12 cellular contexts compared by ENCODE assay signal in the genomic region with DNA sequence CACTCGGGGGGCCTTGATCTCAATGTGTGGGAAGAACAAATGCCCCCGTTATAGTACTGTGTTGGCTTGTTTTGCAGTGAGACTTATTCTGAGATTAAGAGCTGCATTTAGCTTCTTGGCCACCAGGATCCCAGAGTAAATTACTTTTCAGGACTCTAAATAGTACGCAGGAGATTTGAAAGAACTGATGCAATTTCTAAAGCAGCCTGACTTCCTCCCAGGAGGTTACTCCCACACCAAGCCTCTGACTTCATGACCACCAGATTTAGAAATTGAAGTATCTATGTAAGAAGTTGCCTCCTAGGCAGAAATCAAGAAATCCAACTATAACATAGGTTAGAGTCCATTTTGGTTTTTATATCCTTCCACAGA.
DNase-seq lines count a peak whose midpoint lies in the region; ATAC-seq, FAIRE-seq and TF ChIP-seq lines count a peak whose summit lies in the region.
"Had no signal": no experiment of that assay in that cellular context is flagged by ENCODE, and none has a peak within 500 bp of the region (broad histone marks: within the 10 kb centered on the region; RNA-seq: fewer than 3 reads in every experiment).

No MANE protein-coding gene starts in this region.

- no peaks in the 10 kb centered on the region for H4K20me1 ChIP-seq in K562 (replicated peaks; ENCODE audit: control insufficient read depth, insufficient read depth, low read length)

- in situ Hi-C loops in K562 (cut with MboI) = no loop called here

- H3K27ac Mint-ChIP-seq in mesothelial cell of epicardium = peak overlapping the region; percentile 57
- H3K27ac Mint-ChIP-seq: CD8-positive, alpha-beta memory T cell had no signal

- H3K9ac ChIP-seq in HUES48 (ENCODE audit: low read depth, low read length) = no peak overlapping the region
- H3K9ac ChIP-seq in K562 (ENCODE audit: insufficient read depth in 1 of 2, low read depth in 2 of 2, low read length in 2 of 2) = no peak overlapping the region

- no TSS peak for BruUV-seq in K562 (replicated peaks; lab: Mats Ljungman, UMichigan)

- CTCF ChIA-PET in K562 (lab: Yijun Ruan, JAX; ENCODE audit: low intra/inter-chr PET ratio) = no interaction called here

- DNase-seq in CD1c-positive myeloid dendritic cell (ENCODE audit: extremely low spot score) (peak; percentile 81), K562 (ENCODE audit: extremely low read depth in 1 of 4, low spot score in 3 of 4) (no peak), mesothelial cell of epicardium (ENCODE audit: low spot score in 2 of 2, unreplicated experiment in 2 of 2) (no peak), dorsolateral prefrontal cortex (no peak), NCI-H2227 treated with DMSO at 0.1 percent for 48 hours (lab: John Stamatoyannopoulos, UW) (no peak), mesenteric fat pad (ENCODE audit: low spot score) (no peak)
- DNase-seq: activated CD4-positive, CD25-positive, alpha-beta regulatory T cell; CD8-positive, alpha-beta memory T cell; NCI-H446 had no signal

- H3K36me3 ChIP-seq in HUES48 (ENCODE audit: control insufficient read depth, insufficient read depth, low read length) (peaks cover 7% of the 10 kb centered on the region; the same call in 1 of the 2 replicates), K562 (ENCODE audit: control insufficient read depth, insufficient read depth, low read length) (no peaks in the 10 kb centered on the region)

- TF ChIP-seq CTCF in K562 (IDR thresholded peaks at IDR 0.05 in 2 of 3, conservative IDR thresholded peaks at IDR 0.05 in 1 of 3; ENCODE audit: insufficient read depth in 2 of 3, low read depth in 1 of 3, low read length in 3 of 3) (no peak), mesothelial cell of epicardium (IDR thresholded peaks at IDR 0.05; ENCODE audit: unreplicated experiment) (no peak), dorsolateral prefrontal cortex (IDR thresholded peaks at IDR 0.05 in 54 of 56, conservative IDR thresholded peaks at IDR 0.05 in 2 of 56; ENCODE audit: low read depth in 1 of 56, partially characterized antibody in 56 of 56) (no peak)

- no peak overlapping the region for H2AFZ ChIP-seq in K562 (ENCODE audit: low read depth, low read length)

- H3K9me3 ChIP-seq in HUES48 (ENCODE audit: control insufficient read depth, insufficient read depth, low read length) (no peaks in the 10 kb centered on the region), K562 (replicated peaks; ENCODE audit: control insufficient read depth, insufficient read depth, low read depth, low read length) (no peaks in the 10 kb centered on the region)

- H3K4me3 Mint-ChIP-seq in mesothelial cell of epicardium = no peak overlapping the region
- H3K4me3 Mint-ChIP-seq: CD8-positive, alpha-beta memory T cell had no signal

- no peak for TF ChIP-seq RAD21 in K562 (CRISPR knock-in tag; conservative IDR thresholded peaks at IDR 0.05 in 1 of 2, IDR thresholded peaks at IDR 0.05 in 1 of 2)

- H3K79me2 ChIP-seq in K562 (ENCODE audit: control insufficient read depth, insufficient read depth, low read length) = no peaks in the 10 kb centered on the region

- H3K4me1 ChIP-seq in HUES48 (ENCODE audit: control insufficient read depth, insufficient read depth, low read length) (no peaks in the 10 kb centered on the region), K562 (replicated peaks in 1 of 2; ENCODE audit: control insufficient read depth in 2 of 2, insufficient read depth in 2 of 2, low read length in 2 of 2) (peaks cover 0 to 9% of the 10 kb centered on the region in 2 experiments; a peak in 3 of 5 replicates)

- ATAC-seq in K562 = peak; percentile 86
- no peak for ATAC-seq in GM21526 (IDR thresholded peaks at IDR 0.05; ENCODE audit: low FRiP score, unreplicated experiment)

- no peak overlapping the region for H3K4me3 ChIP-seq in HUES48 (ENCODE audit: low read depth, low read length)
- H3K4me3 ChIP-seq in K562 = no peak overlapping the region
- no peak overlapping the region for H3K4me3 ChIP-seq in dorsolateral prefrontal cortex
- H3K4me3 ChIP-seq: skin epidermis had no signal

- intact Hi-C loops in K562 (cut with micrococcal nuclease) = no loop called here
- intact Hi-C loops in dorsolateral prefrontal cortex (cut with DNase I) = no loop called here

- FAIRE-seq in K562 (lab: Jason Lieb, UNC) = no peak

- H3K27me3 ChIP-seq in HUES48 (ENCODE audit: control insufficient read depth, insufficient read depth, low read length) (no peaks in the 10 kb centered on the region), K562 (ENCODE audit: control insufficient read depth in 2 of 2, insufficient read depth in 2 of 2, low read length in 2 of 2) (no peaks in the 10 kb centered on the region), dorsolateral prefrontal cortex (no peaks in the 10 kb centered on the region)

- H3K9me1 ChIP-seq in K562 (ENCODE audit: control insufficient read depth, insufficient read depth, low read length) = no peaks in the 10 kb centered on the region

- H3K27ac ChIP-seq in HUES48 (ENCODE audit: low read depth, low read length) (peak overlapping the region; percentile 6), K562 (ENCODE audit: extremely low read depth, low read depth, low read length) (no peak overlapping the region), dorsolateral prefrontal cortex (peak overlapping the region in 1 of 59 donors; percentile 13)

- no peak for TF ChIP-seq EP300 in K562 (IDR thresholded peaks at IDR 0.05; ENCODE audit: low read length)

- POLR2A ChIA-PET in K562 (lab: Yijun Ruan, JAX) = interaction anchor here (0.8 kb wide), 1 partner anchor 18 kb away, joined by 3 read pairs; no protein-coding TSS in a partner anchor

- peaks cover 19% of the 10 kb centered on the region for H3K4me1 Mint-ChIP-seq in mesothelial cell of epicardium
- H3K4me1 Mint-ChIP-seq: CD8-positive, alpha-beta memory T cell had no signal

- H3K27me3 Mint-ChIP-seq in mesothelial cell of epicardium (ENCODE audit: low read depth) = no peaks in the 10 kb centered on the region
- H3K27me3 Mint-ChIP-seq: CD8-positive, alpha-beta memory T cell had no signal

- 2% methylated on average over 3 of the region's 3 CpGs for WGBS in K562 (ENCODE audit: insufficient coverage, low coverage, missing lambda C conversion rate)

- peaks cover 17% of the 10 kb centered on the region for H3K36me3 Mint-ChIP-seq in mesothelial cell of epicardium

- TF ChIP-seq POLR2A in K562 (conservative IDR thresholded peaks at IDR 0.05) = no peak

- no peak overlapping the region; the same call in 1 of the 2 replicates for H3K4me2 ChIP-seq in K562 (ENCODE audit: insufficient read depth, low read length)

- no peaks in the 10 kb centered on the region for H3K9me3 Mint-ChIP-seq in mesothelial cell of epicardium
- H3K9me3 Mint-ChIP-seq: CD8-positive, alpha-beta memory T cell had no signal

TF ChIP-seq in K562, 482 proteins besides CTCF, POLR2A, EP300 and RAD21 (continues in another document):
- TF ChIP-seq, protein P1, sequence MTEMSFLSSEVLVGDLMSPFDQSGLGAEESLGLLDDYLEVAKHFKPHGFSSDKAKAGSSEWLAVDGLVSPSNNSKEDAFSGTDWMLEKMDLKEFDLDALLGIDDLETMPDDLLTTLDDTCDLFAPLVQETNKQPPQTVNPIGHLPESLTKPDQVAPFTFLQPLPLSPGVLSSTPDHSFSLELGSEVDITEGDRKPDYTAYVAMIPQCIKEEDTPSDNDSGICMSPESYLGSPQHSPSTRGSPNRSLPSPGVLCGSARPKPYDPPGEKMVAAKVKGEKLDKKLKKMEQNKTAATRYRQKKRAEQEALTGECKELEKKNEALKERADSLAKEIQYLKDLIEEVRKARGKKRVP (CRISPR knock-in tag; IDR thresholded peaks at IDR 0.05) = peak; percentile 85
- TF ChIP-seq CEBPG (CRISPR knock-in tag; IDR thresholded peaks at IDR 0.05) (peak; percentile 91), CEBPG (tag; conservative IDR thresholded peaks at IDR 0.05 in 1 of 2, IDR thresholded peaks at IDR 0.05 in 1 of 2) (peak; percentile 68 to 91), ZNF444 (CRISPR knock-in tag; IDR thresholded peaks at IDR 0.05) (no peak), ZFP36 (IDR thresholded peaks at IDR 0.05; ENCODE audit: low read depth, low read length, partially characterized antibody) (no peak), ATF7 (IDR thresholded peaks at IDR 0.05) (0 out of 2 replicates have a peak, but pooled peaks have one; percentile 26), ZNF589 (CRISPR knock-in tag; IDR thresholded peaks at IDR 0.05; ENCODE audit: low read depth) (0 out of 2 replicates have a peak, but pooled peaks have one; percentile 36), ZC3H8 (IDR thresholded peaks at IDR 0.05) (no peak), KLF6 (CRISPR knock-in tag; IDR thresholded peaks at IDR 0.05; ENCODE audit: borderline replicate concordance) (no peak), GABPA (tag; conservative IDR thresholded peaks at IDR 0.05; ENCODE audit: low read depth) (peak; percentile 74), SPI1 (IDR thresholded peaks at IDR 0.05; ENCODE audit: borderline replicate concordance, low read depth, low read length) (peak; percentile 57; the same call in 1 of the 2 replicates), ZNF584 (CRISPR knock-in tag; IDR thresholded peaks at IDR 0.05; ENCODE audit: low read depth) (peak; percentile 77; the same call in 1 of the 2 replicates), ZBTB43 (CRISPR knock-in tag; IDR thresholded peaks at IDR 0.05) (no peak), NR2C2 (CRISPR knock-in tag; IDR thresholded peaks at IDR 0.05) (no peak), NR2C2 (tag; IDR thresholded peaks at IDR 0.05) (peak; percentile 18; the same call in 1 of the 2 replicates), GABPB1 (CRISPR knock-in tag; IDR thresholded peaks at IDR 0.05) (peak; percentile 58; the same call in 1 of the 2 replicates)
- TF ChIP-seq, protein P2, sequence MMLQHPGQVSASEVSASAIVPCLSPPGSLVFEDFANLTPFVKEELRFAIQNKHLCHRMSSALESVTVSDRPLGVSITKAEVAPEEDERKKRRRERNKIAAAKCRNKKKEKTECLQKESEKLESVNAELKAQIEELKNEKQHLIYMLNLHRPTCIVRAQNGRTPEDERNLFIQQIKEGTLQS (IDR thresholded peaks at IDR 0.05) = peak; percentile 41; the same call in 1 of the 2 replicates
- TF ChIP-seq, protein P2 (CRISPR knock-in tag; conservative IDR thresholded peaks at IDR 0.05) = no peak
